Comparison of ENCODE assay signal across 9 cellular contexts in the genomic region with DNA sequence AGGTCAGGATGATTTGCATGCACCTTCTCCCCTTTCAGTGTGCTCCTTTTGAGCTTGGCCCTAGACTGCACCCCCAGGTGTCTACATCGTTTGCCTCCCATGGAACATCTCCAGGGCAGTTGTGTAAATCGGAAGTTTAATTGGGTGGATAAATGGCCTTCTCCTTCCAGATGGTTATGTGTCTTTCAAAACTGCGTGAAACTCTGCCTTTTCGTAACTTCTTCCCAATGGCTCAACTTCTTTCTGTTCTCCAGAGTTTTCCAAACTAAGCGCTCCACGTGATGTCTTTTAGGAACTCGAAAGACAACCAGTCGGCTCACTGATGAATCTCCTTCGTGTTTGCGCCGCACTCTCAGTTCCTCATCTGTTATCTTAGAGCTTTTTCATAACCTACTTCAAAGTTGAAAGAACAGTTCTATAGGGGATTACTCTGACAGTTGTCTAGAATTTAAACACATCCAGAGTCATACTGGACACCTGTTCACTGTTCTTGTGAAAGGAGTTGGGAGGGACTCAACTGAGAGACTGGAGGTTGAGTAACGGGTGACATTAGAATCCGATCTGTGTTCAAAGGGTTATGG. TPM values are rescaled to one million over a fixed set of nuclear protein-coding genes. Genes with fewer than 3 reads are reported as not detected.
A peak's percentile ranks its signal among the peaks of the same experiment; 100 is the strongest.
DNase-seq lines count a peak whose midpoint lies in the region; ATAC-seq and TF ChIP-seq lines count a peak whose summit lies in the region.
"Had no signal": no experiment of that assay in that cellular context is flagged by ENCODE, and none has a peak within 500 bp of the region (broad histone marks: within the 10 kb centered on the region; RNA-seq: fewer than 3 reads in every experiment).

No MANE protein-coding gene starts in this region.

- H3K4me3 ChIP-seq in Karpas-422 (ENCODE audit: low read length) (peak overlapping the region; percentile 61), fibroblast of lung (replicated peaks in 1 of 4; ENCODE audit: control extremely low read depth in 1 of 4, insufficient read depth in 1 of 4, low read depth in 3 of 4, low read length in 4 of 4) (peak overlapping the region in 2 of 4 experiments; percentile 19 to 41), rectal smooth muscle tissue (ENCODE audit: low read length) (peak overlapping the region; percentile 25)

- ATAC-seq in GM19395 (IDR thresholded peaks at IDR 0.05; ENCODE audit: unreplicated experiment) (peak; percentile 46), GM18505 (IDR thresholded peaks at IDR 0.05; ENCODE audit: unreplicated experiment) (no peak)

- H3K9ac ChIP-seq in Karpas-422 (ENCODE audit: low read length) (peak overlapping the region; percentile 44), fibroblast of lung (ENCODE audit: insufficient read depth, low read length) (no peak overlapping the region), rectal smooth muscle tissue (ENCODE audit: low read length) (no peak overlapping the region)

- H2AFZ ChIP-seq in Karpas-422 (ENCODE audit: low read length) (0 out of 2 replicates have a peak overlapping the region, but pooled peaks have one; percentile 27), fibroblast of lung (ENCODE audit: low read length) (no peak overlapping the region)

- H3K9me3 ChIP-seq in Karpas-422 (ENCODE audit: low read length) (no peaks in the 10 kb centered on the region), fibroblast of lung (ENCODE audit: control insufficient read depth, insufficient read depth, low read depth, low read length) (no peaks in the 10 kb centered on the region)

- H3K27ac ChIP-seq in Karpas-422 (ENCODE audit: low read length): no peak overlapping the region
- no peak overlapping the region for H3K27ac ChIP-seq in fibroblast of lung (ENCODE audit: insufficient read depth, low read length)
- no peak overlapping the region for H3K27ac ChIP-seq in rectal smooth muscle tissue (ENCODE audit: low read depth, low read length)

- H3K36me3 ChIP-seq in Karpas-422 (ENCODE audit: insufficient read depth, low read length) (no peaks in the 10 kb centered on the region), fibroblast of lung (ENCODE audit: control insufficient read depth, insufficient read depth, low read length) (no peaks in the 10 kb centered on the region), rectal smooth muscle tissue (ENCODE audit: control insufficient read depth, insufficient read depth, low read length) (no peaks in the 10 kb centered on the region)

- H4K20me1 ChIP-seq in Karpas-422 (ENCODE audit: insufficient read depth, low read depth, low read length) (no peaks in the 10 kb centered on the region), fibroblast of lung (ENCODE audit: control insufficient read depth, extremely low read depth, insufficient read depth, low read length) (no peaks in the 10 kb centered on the region)

- no peaks in the 10 kb centered on the region for H3K27me3 ChIP-seq in Karpas-422 (ENCODE audit: low read length)
- H3K27me3 ChIP-seq in fibroblast of lung (ENCODE audit: control insufficient read depth, insufficient read depth, low read length): peaks cover 5% of the 10 kb centered on the region
- H3K27me3 ChIP-seq in rectal smooth muscle tissue (ENCODE audit: control insufficient read depth, insufficient read depth, low read length): no peaks in the 10 kb centered on the region

- no peak for TF ChIP-seq POLR2A in GM18505 (IDR thresholded peaks at IDR 0.05; ENCODE audit: borderline replicate concordance, extremely low read depth, insufficient read depth, insufficient read length)

- intact Hi-C loops in posterior cingulate gyrus (cut with DNase I): loop anchor here (10.0 kb wide), 1 partner anchor 303 kb away; no protein-coding TSS in a partner anchor

- DNase-seq in Karpas-422 (peak; percentile 61), fibroblast of lung (ENCODE audit: low read depth in 2 of 2) (peak in 1 of 2 donors; percentile 2), T-helper 9 cell (no peak), NCI-H446 (lab: John Stamatoyannopoulos, UW) (no peak), posterior cingulate gyrus (no peak)
- DNase-seq: NCI-H2081 treated with DMSO at 0.1 percent for 48 hours had no signal

- peak overlapping the region; percentile 63 for H3K4me2 ChIP-seq in Karpas-422 (ENCODE audit: low read depth, low read length, poor library complexity, severe bottlenecking)
- peak overlapping the region; percentile 68 for H3K4me2 ChIP-seq in fibroblast of lung (ENCODE audit: extremely low read depth, insufficient read depth, low read length)

- H3K79me2 ChIP-seq in Karpas-422 (ENCODE audit: low read length): no peaks in the 10 kb centered on the region
- H3K79me2 ChIP-seq in fibroblast of lung (ENCODE audit: control insufficient read depth, insufficient read depth, low read length): no peaks in the 10 kb centered on the region

- no peaks in the 10 kb centered on the region for H3K9me2 ChIP-seq in Karpas-422 (replicated peaks; ENCODE audit: insufficient read depth, low read length)

- H3K4me1 ChIP-seq in Karpas-422 (ENCODE audit: low read length): peaks cover 29% of the 10 kb centered on the region
- no peaks in the 10 kb centered on the region for H3K4me1 ChIP-seq in fibroblast of lung (ENCODE audit: control insufficient read depth, extremely low read depth, insufficient read depth, low read length)
- no peaks in the 10 kb centered on the region for H3K4me1 ChIP-seq in rectal smooth muscle tissue (ENCODE audit: control insufficient read depth, insufficient read depth, low read length)

- no peak for TF ChIP-seq CTCF in fibroblast of lung (conservative IDR thresholded peaks at IDR 0.05 in 1 of 2, IDR thresholded peaks at IDR 0.05 in 1 of 2; ENCODE audit: low read depth in 1 of 2, low read length in 2 of 2)

RNA-seq across cellular contexts. Expression of a gene that starts 1.8 kb away (rescaled TPM):
- total RNA-seq in Karpas-422 (2014; rRNA removed; shearing (Covaris generic); ENCODE audit: low replicate concordance): 2.5 and 3.1 TPM in 2 replicates
- 0.33 TPM in 1 of 2 replicates, not detected in the other for total RNA-seq in fibroblast of lung
- polyA plus RNA-seq in fibroblast of lung: 0.09 TPM in 2 replicates
- polyA plus RNA-seq in fibroblast of lung (2012): 0.06 and 0.14 TPM in 2 replicates
- polyA minus RNA-seq in fibroblast of lung (ENCODE audit: low replicate concordance): not detected in 2 replicates
